20 cellular contexts compared by ENCODE assay signal in genomic region chr9:130877300-130877699, GRCh38. TPM values are rescaled to one million over a fixed set of nuclear protein-coding genes. Genes with fewer than 3 reads are reported as not detected.
DNase-seq lines count a peak whose midpoint lies in the region; ATAC-seq and TF ChIP-seq lines count a peak whose summit lies in the region.
"Had no signal": no experiment of that assay in that cellular context is flagged by ENCODE, and none has a peak within 500 bp of the region (broad histone marks: within the 10 kb centered on the region; RNA-seq: fewer than 3 reads in every experiment).

No MANE protein-coding gene starts in this region.

- no peak overlapping the region for H3K18ac ChIP-seq in mesenchymal stem cell (ENCODE audit: low read depth in 1 of 2, low read length in 2 of 2)

- no peak overlapping the region for H2AFZ ChIP-seq in mesenchymal stem cell (ENCODE audit: low read depth, low read length)

- H3K23ac ChIP-seq in mesenchymal stem cell (ENCODE audit: low read length in 2 of 2), result no peak overlapping the region

- no peak overlapping the region for H2BK12ac ChIP-seq in mesenchymal stem cell (ENCODE audit: low read length in 2 of 2)

- no peak overlapping the region for H4K8ac ChIP-seq in mesenchymal stem cell (ENCODE audit: low read length)

- H3K9ac ChIP-seq in mesenchymal stem cell (ENCODE audit: low read length) (peak overlapping the region; percentile 8), subcutaneous abdominal adipose tissue (ENCODE audit: low read length in 5 of 5) (no peak overlapping the region)
- H3K9ac ChIP-seq: BLaER1 treated with 17β-estradiol and CSF1 and Interleukin-3, amounts not matched to agents 10 nM and 100 nM had no signal

- no peak overlapping the region for H3K4ac ChIP-seq in mesenchymal stem cell (ENCODE audit: low read depth in 1 of 2, low read length in 2 of 2)

- H3K4me1 ChIP-seq in mesenchymal stem cell (ENCODE audit: control insufficient read depth, insufficient read depth, low read depth, low read length) (no peaks in the 10 kb centered on the region), subcutaneous abdominal adipose tissue (ENCODE audit: control insufficient read depth in 5 of 5, insufficient read depth in 5 of 5, low read length in 5 of 5) (peaks cover 0 to 31% (median 17%) of the 10 kb centered on the region in 5 donors), breast epithelium (no peaks in the 10 kb centered on the region)
- H3K4me1 ChIP-seq: BLaER1 treated with 17β-estradiol and CSF1 and Interleukin-3, amounts not matched to agents 10 nM and 100 nM; Caco-2 had no signal

- no peak overlapping the region for H2BK15ac ChIP-seq in mesenchymal stem cell (ENCODE audit: low read depth, poor library complexity, severe bottlenecking)

- no peak overlapping the region for H3K14ac ChIP-seq in mesenchymal stem cell (ENCODE audit: low read length in 2 of 2)

- no peak for TF ChIP-seq CTCF in breast epithelium (IDR thresholded peaks at IDR 0.05)

- intact Hi-C loops in Right ventricle myocardium inferior (cut with DNase I) (no loop called here), left ventricle myocardium superior (cut with micrococcal nuclease) (no loop called here), breast epithelium (cut with DNase I; ENCODE audit: low total_unique reads) (no loop called here)

- H2AK5ac ChIP-seq in mesenchymal stem cell (ENCODE audit: low read length, severe bottlenecking), result no peak overlapping the region

- peak; percentile 9 for DNase-seq in Right ventricle myocardium inferior (ENCODE audit: missing footprints)
- no peak for DNase-seq in left ventricle myocardium superior
- no peak for DNase-seq in mesenchymal stem cell
- DNase-seq in breast epithelium (ENCODE audit: low spot score in 2 of 2), result no peak
- DNase-seq in HT-29 (ENCODE audit: low spot score), result no peak
- DNase-seq: AML-193; Caco-2; Calu3; CD4-positive, alpha-beta T cell; CD8-positive, alpha-beta T cell; DMS79 treated with DMSO at 0.1 percent for 48 hours; GF-D8 had no signal

- H2BK120ac ChIP-seq in mesenchymal stem cell (ENCODE audit: low read depth, low read length), result no peak overlapping the region

- no peak overlapping the region for H4K91ac ChIP-seq in mesenchymal stem cell (ENCODE audit: low read length)

- TF ChIP-seq POLR2A in breast epithelium (IDR thresholded peaks at IDR 0.05), result no peak

- WGBS in mesenchymal stem cell, result 93% methylated on average over 3 of the region's 6 CpGs

- ATAC-seq in Right ventricle myocardium inferior (no peak), left ventricle myocardium superior (no peak)
- ATAC-seq: A549; CD8-positive, alpha-beta T cell had no signal

- no peak overlapping the region for H2BK5ac ChIP-seq in mesenchymal stem cell (ENCODE audit: low read depth, low read length, poor library complexity, severe bottlenecking)

- H3K4me2 ChIP-seq in mesenchymal stem cell (ENCODE audit: low read length, poor library complexity, severe bottlenecking), result no peak overlapping the region
- H3K4me2 ChIP-seq: A549; BLaER1 treated with 17β-estradiol and CSF1 and Interleukin-3, amounts not matched to agents 10 nM and 100 nM had no signal

- no peaks in the 10 kb centered on the region for H3K27me3 ChIP-seq in mesenchymal stem cell (ENCODE audit: control insufficient read depth in 1 of 2, insufficient read depth in 1 of 2, low read length in 2 of 2)
- H3K27me3 ChIP-seq in subcutaneous abdominal adipose tissue (ENCODE audit: control insufficient read depth in 5 of 5, insufficient read depth in 4 of 5, low read length in 5 of 5), result no peaks in the 10 kb centered on the region
- H3K27me3 ChIP-seq in breast epithelium, result no peaks in the 10 kb centered on the region
- H3K27me3 ChIP-seq: BLaER1 treated with 17β-estradiol and CSF1 and Interleukin-3, amounts not matched to agents 10 nM and 100 nM had no signal

- peaks cover 72 to 92% of the 10 kb centered on the region in 2 experiments for H3K36me3 ChIP-seq in mesenchymal stem cell (ENCODE audit: control insufficient read depth in 1 of 2, insufficient read depth in 2 of 2, low read depth in 1 of 2, low read length in 2 of 2)
- H3K36me3 ChIP-seq in subcutaneous abdominal adipose tissue (ENCODE audit: control insufficient read depth in 5 of 5, insufficient read depth in 5 of 5, low read length in 5 of 5), result peaks cover 15 to 88% (median 80%) of the 10 kb centered on the region in 5 donors
- peaks cover 8% of the 10 kb centered on the region for H3K36me3 ChIP-seq in breast epithelium

- H3K79me1 ChIP-seq in mesenchymal stem cell (replicated peaks; ENCODE audit: low read length, poor library complexity, severe bottlenecking), result peaks cover 40% of the 10 kb centered on the region

- H3K4me3 ChIP-seq in mesenchymal stem cell (ENCODE audit: insufficient read depth in 1 of 2, low read depth in 1 of 2, low read length in 2 of 2) (no peak overlapping the region), subcutaneous abdominal adipose tissue (ENCODE audit: low read depth in 1 of 5, low read length in 5 of 5) (no peak overlapping the region), breast epithelium (no peak overlapping the region)
- H3K4me3 ChIP-seq: A549; BLaER1 treated with 17β-estradiol and CSF1 and Interleukin-3, amounts not matched to agents 10 nM and 100 nM had no signal

- no peaks in the 10 kb centered on the region for H3K9me3 ChIP-seq in mesenchymal stem cell (ENCODE audit: control insufficient read depth, low read length)
- no peaks in the 10 kb centered on the region for H3K9me3 ChIP-seq in subcutaneous abdominal adipose tissue (ENCODE audit: control insufficient read depth in 5 of 5, low read length in 5 of 5)
- no peaks in the 10 kb centered on the region for H3K9me3 ChIP-seq in breast epithelium
- H3K9me3 ChIP-seq: A549; BLaER1 treated with 17β-estradiol and CSF1 and Interleukin-3, amounts not matched to agents 10 nM and 100 nM; Caco-2 had no signal

- H3K27ac ChIP-seq in mesenchymal stem cell (ENCODE audit: low read length, poor library complexity, severe bottlenecking), result no peak overlapping the region
- peak overlapping the region; percentile 69 for H3K27ac ChIP-seq in subcutaneous abdominal adipose tissue (ENCODE audit: low read depth, low read length)
- no peak overlapping the region for H3K27ac ChIP-seq in breast epithelium
- H3K27ac ChIP-seq: 22Rv1; A549; BLaER1 treated with 17β-estradiol and CSF1 and Interleukin-3, amounts not matched to agents 10 nM and 100 nM; C4-2B had no signal

RNA-seq across cellular contexts. Expression of gene QRFP, which starts 19.3 kb away (rescaled TPM):
- total RNA-seq in Right ventricle myocardium inferior, result not detected
- not detected for total RNA-seq in left ventricle myocardium superior
- not detected for polyA plus RNA-seq in mesenchymal stem cell (2013, experiment 1 of 2)
- polyA plus RNA-seq in mesenchymal stem cell (2013, experiment 2 of 2), result not detected
- total RNA-seq in breast epithelium, result not detected
- total RNA-seq in HT-29 (2014; rRNA removed; shearing (Covaris generic)), result not detected in 2 replicates
- total RNA-seq: A172; B cell; Caco-2; Calu3; CD4-positive, alpha-beta T cell; CD8-positive, alpha-beta T cell had no signal
- polyA plus RNA-seq: A549, BJ had no signal

RNA-seq across cellular contexts. Expression of gene ABL1, which starts 42.2 kb away (rescaled TPM):
- 33.0 TPM for total RNA-seq in Right ventricle myocardium inferior
- 33.3 TPM for total RNA-seq in left ventricle myocardium superior
- polyA plus RNA-seq in mesenchymal stem cell (2013, experiment 1 of 2), result 49.4 TPM
- polyA plus RNA-seq in mesenchymal stem cell (2013, experiment 2 of 2), result 49.9 TPM
- total RNA-seq in breast epithelium, result 10 to 100 TPM; 43.6 to 72.8 (median 67.4) TPM
- 15.1 and 16.4 TPM in 2 replicates for total RNA-seq in HT-29 (2014; rRNA removed; shearing (Covaris generic))
